1 cellular context compared by ENCODE assay signal in the genomic region with DNA sequence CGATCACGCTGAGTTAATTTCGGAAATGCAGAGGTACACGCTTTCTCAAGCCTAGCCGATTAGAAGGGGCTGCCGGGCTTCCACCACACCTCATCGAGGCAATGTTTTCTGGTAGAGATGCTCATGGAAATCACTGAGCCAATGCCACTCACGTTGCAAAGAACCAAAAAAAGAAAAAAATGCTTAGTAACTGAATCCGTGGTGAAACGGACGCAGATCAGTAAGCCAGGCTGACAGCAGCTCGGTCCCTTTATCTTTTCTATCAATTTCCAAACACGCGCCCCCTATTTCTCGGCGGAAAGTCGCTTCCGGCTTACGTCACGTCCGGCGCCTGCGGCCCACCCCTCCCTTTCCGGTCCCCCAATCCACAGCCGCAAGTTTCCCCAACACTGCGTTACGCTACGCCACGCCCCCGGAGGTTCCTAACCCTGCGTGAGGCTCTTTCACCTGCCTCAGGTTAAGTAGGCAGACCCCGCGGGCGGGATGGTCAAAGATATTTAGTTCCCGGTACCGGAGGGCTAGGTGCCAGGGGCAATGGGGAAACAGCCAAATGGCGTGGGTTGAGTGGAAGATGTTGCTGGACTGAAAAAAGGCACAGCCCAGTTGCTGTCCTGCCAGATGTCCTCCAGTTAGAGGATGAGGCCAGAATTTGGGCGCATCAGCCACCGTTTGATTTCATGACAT.
TF ChIP-seq lines count a peak whose summit lies in the region.

A gene with protein sequence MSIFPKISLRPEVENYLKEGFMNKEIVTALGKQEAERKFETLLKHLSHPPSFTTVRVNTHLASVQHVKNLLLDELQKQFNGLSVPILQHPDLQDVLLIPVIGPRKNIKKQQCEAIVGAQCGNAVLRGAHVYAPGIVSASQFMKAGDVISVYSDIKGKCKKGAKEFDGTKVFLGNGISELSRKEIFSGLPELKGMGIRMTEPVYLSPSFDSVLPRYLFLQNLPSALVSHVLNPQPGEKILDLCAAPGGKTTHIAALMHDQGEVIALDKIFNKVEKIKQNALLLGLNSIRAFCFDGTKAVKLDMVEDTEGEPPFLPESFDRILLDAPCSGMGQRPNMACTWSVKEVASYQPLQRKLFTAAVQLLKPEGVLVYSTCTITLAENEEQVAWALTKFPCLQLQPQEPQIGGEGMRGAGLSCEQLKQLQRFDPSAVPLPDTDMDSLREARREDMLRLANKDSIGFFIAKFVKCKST (minus strand): TSS at position 264 of the 684 bp plus-strand sequence. CDS start 384 bp downstream, outside the sequence.

TF ChIP-seq in HepG2, 621 proteins besides CTCF, POLR2A, EP300 and RAD21 (continued from another document and continues in another):
- TF ChIP-seq FOXK1 (CRISPR knock-in tag; IDR thresholded peaks at IDR 0.05; ENCODE audit: borderline replicate concordance, low read depth) (peak; percentile 84; the same call in 1 of the 2 replicates), SP1 (IDR thresholded peaks at IDR 0.05) (no peak), SP1 (CRISPR knock-in tag; IDR thresholded peaks at IDR 0.05) (peak; percentile 68), ZNF543 (CRISPR knock-in tag; IDR thresholded peaks at IDR 0.05) (no peak), ATRX (CRISPR knock-in tag; IDR thresholded peaks at IDR 0.05; ENCODE audit: borderline replicate concordance) (no peak), HCFC1 (IDR thresholded peaks at IDR 0.05; ENCODE audit: low read depth, low read length) (peak; percentile 48; the same call in 1 of the 2 replicates), SMAD3 (CRISPR knock-in tag; IDR thresholded peaks at IDR 0.05) (peak; percentile 35; the same call in 1 of the 2 replicates), ZNF367 (CRISPR knock-in tag; IDR thresholded peaks at IDR 0.05; ENCODE audit: borderline replicate concordance) (no peak), ZNF850 (CRISPR knock-in tag; conservative IDR thresholded peaks at IDR 0.05) (0 out of 2 replicates have a peak, but pooled peaks have one; percentile 68), NFIC (IDR thresholded peaks at IDR 0.05; ENCODE audit: low read length) (0 out of 2 replicates have a peak, but pooled peaks have one; percentile 35), AHR (CRISPR knock-in tag; IDR thresholded peaks at IDR 0.05) (0 out of 2 replicates have a peak, but pooled peaks have one; percentile 28), YEATS2 (CRISPR knock-in tag; IDR thresholded peaks at IDR 0.05; ENCODE audit: borderline replicate concordance) (peak; percentile 91; the same call in 1 of the 2 replicates), ZNF552 (CRISPR knock-in tag; IDR thresholded peaks at IDR 0.05; ENCODE audit: borderline replicate concordance) (no peak), PHF21A (CRISPR knock-in tag; IDR thresholded peaks at IDR 0.05) (peak; percentile 71; the same call in 1 of the 2 replicates), ZBTB3 (CRISPR knock-in tag; IDR thresholded peaks at IDR 0.05; ENCODE audit: borderline replicate concordance, low read depth) (no peak), SMYD3 (CRISPR knock-in tag; IDR thresholded peaks at IDR 0.05) (no peak), PPARG (CRISPR knock-in tag; conservative IDR thresholded peaks at IDR 0.05) (no peak), CHD4 (IDR thresholded peaks at IDR 0.05; ENCODE audit: borderline replicate concordance, low read length) (no peak), MEIS2 (CRISPR knock-in tag; IDR thresholded peaks at IDR 0.05) (no peak), SRSF9 (IDR thresholded peaks at IDR 0.05; ENCODE audit: borderline replicate concordance, insufficient read depth, low read depth, low read length, poor library complexity, severe bottlenecking) (no peak), FOXP1 (IDR thresholded peaks at IDR 0.05) (no peak), FOXP1 (CRISPR knock-in tag; IDR thresholded peaks at IDR 0.05) (no peak), ZFP37 (CRISPR knock-in tag; IDR thresholded peaks at IDR 0.05; ENCODE audit: borderline replicate concordance) (no peak), XBP1 (CRISPR knock-in tag; IDR thresholded peaks at IDR 0.05) (no peak), RARG (CRISPR knock-in tag; IDR thresholded peaks at IDR 0.05; ENCODE audit: low read depth) (no peak), GATAD1 (CRISPR knock-in tag; IDR thresholded peaks at IDR 0.05) (peak; percentile 95), YEATS4 (CRISPR knock-in tag; IDR thresholded peaks at IDR 0.05; ENCODE audit: borderline replicate concordance) (peak; percentile 58), CC2D1A (CRISPR knock-in tag; IDR thresholded peaks at IDR 0.05) (0 out of 2 replicates have a peak, but pooled peaks have one; percentile 82), SETDB1 (CRISPR knock-in tag; IDR thresholded peaks at IDR 0.05; ENCODE audit: borderline replicate concordance) (no peak), ADNP (CRISPR knock-in tag; IDR thresholded peaks at IDR 0.05) (no peak), NCOA5 (CRISPR knock-in tag; IDR thresholded peaks at IDR 0.05) (no peak), ZBTB20 (CRISPR knock-in tag; IDR thresholded peaks at IDR 0.05; ENCODE audit: borderline replicate concordance, low read depth) (peak; percentile 62; the same call in 1 of the 2 replicates)
- TF ChIP-seq, protein P1, sequence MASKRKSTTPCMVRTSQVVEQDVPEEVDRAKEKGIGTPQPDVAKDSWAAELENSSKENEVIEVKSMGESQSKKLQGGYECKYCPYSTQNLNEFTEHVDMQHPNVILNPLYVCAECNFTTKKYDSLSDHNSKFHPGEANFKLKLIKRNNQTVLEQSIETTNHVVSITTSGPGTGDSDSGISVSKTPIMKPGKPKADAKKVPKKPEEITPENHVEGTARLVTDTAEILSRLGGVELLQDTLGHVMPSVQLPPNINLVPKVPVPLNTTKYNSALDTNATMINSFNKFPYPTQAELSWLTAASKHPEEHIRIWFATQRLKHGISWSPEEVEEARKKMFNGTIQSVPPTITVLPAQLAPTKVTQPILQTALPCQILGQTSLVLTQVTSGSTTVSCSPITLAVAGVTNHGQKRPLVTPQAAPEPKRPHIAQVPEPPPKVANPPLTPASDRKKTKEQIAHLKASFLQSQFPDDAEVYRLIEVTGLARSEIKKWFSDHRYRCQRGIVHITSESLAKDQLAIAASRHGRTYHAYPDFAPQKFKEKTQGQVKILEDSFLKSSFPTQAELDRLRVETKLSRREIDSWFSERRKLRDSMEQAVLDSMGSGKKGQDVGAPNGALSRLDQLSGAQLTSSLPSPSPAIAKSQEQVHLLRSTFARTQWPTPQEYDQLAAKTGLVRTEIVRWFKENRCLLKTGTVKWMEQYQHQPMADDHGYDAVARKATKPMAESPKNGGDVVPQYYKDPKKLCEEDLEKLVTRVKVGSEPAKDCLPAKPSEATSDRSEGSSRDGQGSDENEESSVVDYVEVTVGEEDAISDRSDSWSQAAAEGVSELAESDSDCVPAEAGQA (IDR thresholded peaks at IDR 0.05; ENCODE audit: low read depth): peak; percentile 78
- TF ChIP-seq, protein P1 (CRISPR knock-in tag; IDR thresholded peaks at IDR 0.05; ENCODE audit: borderline replicate concordance): no peak
- TF ChIP-seq, protein P2, sequence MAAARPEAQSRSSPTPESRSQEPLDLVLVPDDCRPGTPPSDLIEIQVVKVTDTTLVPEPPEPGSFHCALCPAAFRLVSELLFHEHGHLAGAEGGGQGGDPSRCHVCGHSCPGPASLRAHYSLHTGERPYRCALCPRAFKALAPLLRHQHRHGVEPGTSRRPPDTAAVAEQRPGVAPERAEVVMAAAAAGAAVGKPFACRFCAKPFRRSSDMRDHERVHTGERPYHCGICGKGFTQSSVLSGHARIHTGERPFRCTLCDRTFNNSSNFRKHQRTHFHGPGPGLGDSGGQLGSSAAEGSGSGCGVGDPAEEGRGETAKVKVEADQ (CRISPR knock-in tag; IDR thresholded peaks at IDR 0.05; ENCODE audit: borderline replicate concordance): 0 out of 2 replicates have a peak, but pooled peaks have one; percentile 73
- TF ChIP-seq, protein P3, sequence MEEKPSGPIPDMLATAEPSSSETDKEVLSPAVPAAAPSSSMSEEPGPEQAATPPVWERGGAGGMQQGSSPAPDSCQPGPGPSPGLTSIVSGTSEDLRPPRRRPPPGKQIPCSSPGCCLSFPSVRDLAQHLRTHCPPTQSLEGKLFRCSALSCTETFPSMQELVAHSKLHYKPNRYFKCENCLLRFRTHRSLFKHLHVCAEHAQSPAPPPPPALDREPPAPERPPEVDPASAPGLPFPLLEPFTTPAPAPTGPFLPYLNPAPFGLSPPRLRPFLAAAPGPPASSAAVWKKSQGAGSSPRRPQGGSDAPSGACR (CRISPR knock-in tag; IDR thresholded peaks at IDR 0.05): peak; percentile 54; the same call in 1 of the 2 replicates
- TF ChIP-seq, protein P4, sequence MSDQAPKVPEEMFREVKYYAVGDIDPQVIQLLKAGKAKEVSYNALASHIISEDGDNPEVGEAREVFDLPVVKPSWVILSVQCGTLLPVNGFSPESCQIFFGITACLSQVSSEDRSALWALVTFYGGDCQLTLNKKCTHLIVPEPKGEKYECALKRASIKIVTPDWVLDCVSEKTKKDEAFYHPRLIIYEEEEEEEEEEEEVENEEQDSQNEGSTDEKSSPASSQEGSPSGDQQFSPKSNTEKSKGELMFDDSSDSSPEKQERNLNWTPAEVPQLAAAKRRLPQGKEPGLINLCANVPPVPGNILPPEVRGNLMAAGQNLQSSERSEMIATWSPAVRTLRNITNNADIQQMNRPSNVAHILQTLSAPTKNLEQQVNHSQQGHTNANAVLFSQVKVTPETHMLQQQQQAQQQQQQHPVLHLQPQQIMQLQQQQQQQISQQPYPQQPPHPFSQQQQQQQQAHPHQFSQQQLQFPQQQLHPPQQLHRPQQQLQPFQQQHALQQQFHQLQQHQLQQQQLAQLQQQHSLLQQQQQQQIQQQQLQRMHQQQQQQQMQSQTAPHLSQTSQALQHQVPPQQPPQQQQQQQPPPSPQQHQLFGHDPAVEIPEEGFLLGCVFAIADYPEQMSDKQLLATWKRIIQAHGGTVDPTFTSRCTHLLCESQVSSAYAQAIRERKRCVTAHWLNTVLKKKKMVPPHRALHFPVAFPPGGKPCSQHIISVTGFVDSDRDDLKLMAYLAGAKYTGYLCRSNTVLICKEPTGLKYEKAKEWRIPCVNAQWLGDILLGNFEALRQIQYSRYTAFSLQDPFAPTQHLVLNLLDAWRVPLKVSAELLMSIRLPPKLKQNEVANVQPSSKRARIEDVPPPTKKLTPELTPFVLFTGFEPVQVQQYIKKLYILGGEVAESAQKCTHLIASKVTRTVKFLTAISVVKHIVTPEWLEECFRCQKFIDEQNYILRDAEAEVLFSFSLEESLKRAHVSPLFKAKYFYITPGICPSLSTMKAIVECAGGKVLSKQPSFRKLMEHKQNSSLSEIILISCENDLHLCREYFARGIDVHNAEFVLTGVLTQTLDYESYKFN (CRISPR knock-in tag; conservative IDR thresholded peaks at IDR 0.05): peak; percentile 38; the same call in 1 of the 2 replicates
- TF ChIP-seq, protein P5, sequence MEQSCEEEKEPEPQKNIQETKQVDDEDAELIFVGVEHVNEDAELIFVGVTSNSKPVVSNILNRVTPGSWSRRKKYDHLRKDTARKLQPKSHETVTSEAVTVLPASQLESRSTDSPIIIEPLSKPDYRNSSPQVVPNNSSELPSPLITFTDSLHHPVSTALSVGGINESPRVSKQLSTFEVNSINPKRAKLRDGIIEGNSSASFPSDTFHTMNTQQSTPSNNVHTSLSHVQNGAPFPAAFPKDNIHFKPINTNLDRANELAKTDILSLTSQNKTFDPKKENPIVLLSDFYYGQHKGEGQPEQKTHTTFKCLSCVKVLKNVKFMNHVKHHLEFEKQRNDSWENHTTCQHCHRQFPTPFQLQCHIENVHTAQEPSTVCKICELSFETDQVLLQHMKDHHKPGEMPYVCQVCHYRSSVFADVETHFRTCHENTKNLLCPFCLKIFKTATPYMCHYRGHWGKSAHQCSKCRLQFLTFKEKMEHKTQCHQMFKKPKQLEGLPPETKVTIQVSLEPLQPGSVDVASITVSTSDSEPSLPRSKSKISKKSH (CRISPR knock-in tag; IDR thresholded peaks at IDR 0.05; ENCODE audit: borderline replicate concordance): no peak; the same call in 1 of the 2 replicates
- TF ChIP-seq, protein P6, sequence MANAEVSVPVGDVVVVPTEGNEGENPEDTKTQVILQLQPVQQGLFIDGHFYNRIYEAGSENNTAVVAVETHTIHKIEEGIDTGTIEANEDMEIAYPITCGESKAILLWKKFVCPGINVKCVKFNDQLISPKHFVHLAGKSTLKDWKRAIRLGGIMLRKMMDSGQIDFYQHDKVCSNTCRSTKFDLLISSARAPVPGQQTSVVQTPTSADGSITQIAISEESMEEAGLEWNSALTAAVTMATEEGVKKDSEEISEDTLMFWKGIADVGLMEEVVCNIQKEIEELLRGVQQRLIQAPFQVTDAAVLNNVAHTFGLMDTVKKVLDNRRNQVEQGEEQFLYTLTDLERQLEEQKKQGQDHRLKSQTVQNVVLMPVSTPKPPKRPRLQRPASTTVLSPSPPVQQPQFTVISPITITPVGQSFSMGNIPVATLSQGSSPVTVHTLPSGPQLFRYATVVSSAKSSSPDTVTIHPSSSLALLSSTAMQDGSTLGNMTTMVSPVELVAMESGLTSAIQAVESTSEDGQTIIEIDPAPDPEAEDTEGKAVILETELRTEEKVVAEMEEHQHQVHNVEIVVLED (CRISPR knock-in tag; IDR thresholded peaks at IDR 0.05; ENCODE audit: borderline replicate concordance): peak; percentile 86; the same call in 1 of the 2 replicates
